In genomic region chr14:76125506-76125905, GRCh38 we compare ENCODE assay signal across 20 cellular contexts. TPM values are rescaled to one million over a fixed set of nuclear protein-coding genes. Genes with fewer than 3 reads are reported as not detected.
DNase-seq lines count a peak whose midpoint lies in the region; ATAC-seq, FAIRE-seq and TF ChIP-seq lines count a peak whose summit lies in the region.
"Had no signal": no experiment of that assay in that cellular context is flagged by ENCODE, and none has a peak within 500 bp of the region (broad histone marks: within the 10 kb centered on the region; RNA-seq: fewer than 3 reads in every experiment).

No MANE protein-coding gene starts in this region.

- H3K27ac ChIP-seq in RWPE2 (ENCODE audit: poor library complexity, severe bottlenecking) (no peak overlapping the region), K562 (ENCODE audit: extremely low read depth, low read depth, low read length) (no peak overlapping the region), upper lobe of right lung (no peak overlapping the region), vagina (no peak overlapping the region)
- H3K27ac ChIP-seq: BLaER1, C4-2B, GM23248 had no signal

- no TSS peak for BruUV-seq in K562 (replicated peaks; lab: Mats Ljungman, UMichigan)

- in situ Hi-C loops in K562 (cut with MboI): no loop called here

- H3K27me3 ChIP-seq in RWPE2 (ENCODE audit: insufficient read depth, poor library complexity, severe bottlenecking) (peaks cover 11% of the 10 kb centered on the region), K562 (ENCODE audit: control insufficient read depth in 2 of 2, insufficient read depth in 2 of 2, low read length in 2 of 2) (peaks cover 5 to 17% of the 10 kb centered on the region in 2 experiments; a peak in 3 of 5 replicates), upper lobe of right lung (peaks cover 16% of the 10 kb centered on the region), vagina (no peaks in the 10 kb centered on the region)
- H3K27me3 ChIP-seq: BLaER1 had no signal

- peaks cover 38% of the 10 kb centered on the region for H3K27me3 Mint-ChIP-seq in nephron progenitor cell (ENCODE audit: low read depth, poor library complexity)

- no peak for TF ChIP-seq CTCF in RWPE2 (IDR thresholded peaks at IDR 0.05; ENCODE audit: poor library complexity, severe bottlenecking)
- no peak for TF ChIP-seq CTCF in K562 (IDR thresholded peaks at IDR 0.05 in 2 of 3, conservative IDR thresholded peaks at IDR 0.05 in 1 of 3; ENCODE audit: insufficient read depth in 2 of 3, low read depth in 1 of 3, low read length in 3 of 3)
- no peak for TF ChIP-seq CTCF in nephron progenitor cell (IDR thresholded peaks at IDR 0.05)
- no peak for TF ChIP-seq CTCF in upper lobe of right lung (IDR thresholded peaks at IDR 0.05)
- no peak for TF ChIP-seq CTCF in vagina (IDR thresholded peaks at IDR 0.05)

- H3K4me3 Mint-ChIP-seq in nephron progenitor cell: peak overlapping the region; percentile 1
- H3K4me3 Mint-ChIP-seq: CD4-positive, CD25-positive, alpha-beta regulatory T cell; CD8-positive, alpha-beta T cell had no signal

- no peaks in the 10 kb centered on the region for H3K9me1 ChIP-seq in K562 (ENCODE audit: control insufficient read depth, insufficient read depth, low read length)

- no peak for TF ChIP-seq POLR2A in K562 (conservative IDR thresholded peaks at IDR 0.05)
- TF ChIP-seq POLR2A in vagina (IDR thresholded peaks at IDR 0.05): no peak

- H4K20me1 ChIP-seq in K562 (replicated peaks; ENCODE audit: control insufficient read depth, insufficient read depth, low read length): no peaks in the 10 kb centered on the region; the same call in 1 of the 2 replicates

- no peaks in the 10 kb centered on the region for H3K36me3 ChIP-seq in RWPE2 (ENCODE audit: low read depth)
- no peaks in the 10 kb centered on the region for H3K36me3 ChIP-seq in K562 (ENCODE audit: control insufficient read depth, insufficient read depth, low read length)
- no peaks in the 10 kb centered on the region for H3K36me3 ChIP-seq in upper lobe of right lung
- no peaks in the 10 kb centered on the region for H3K36me3 ChIP-seq in vagina
- H3K36me3 ChIP-seq: BLaER1 had no signal

- H3K4me1 Mint-ChIP-seq in nephron progenitor cell: peaks cover 31% of the 10 kb centered on the region
- H3K4me1 Mint-ChIP-seq: CD4-positive, CD25-positive, alpha-beta regulatory T cell had no signal

- CTCF ChIA-PET in K562 (lab: Yijun Ruan, JAX; ENCODE audit: low intra/inter-chr PET ratio): no interaction called here

- no peak for FAIRE-seq in K562 (lab: Jason Lieb, UNC)
- FAIRE-seq: G401.6, GM12892, H1 had no signal

- H3K4me1 ChIP-seq in RWPE2 (ENCODE audit: insufficient read depth, poor library complexity, severe bottlenecking) (no peaks in the 10 kb centered on the region), K562 (replicated peaks in 1 of 2; ENCODE audit: control insufficient read depth in 2 of 2, insufficient read depth in 2 of 2, low read length in 2 of 2) (no peaks in the 10 kb centered on the region; a peak in 1 of 5 replicates), upper lobe of right lung (no peaks in the 10 kb centered on the region), vagina (no peaks in the 10 kb centered on the region)
- H3K4me1 ChIP-seq: BLaER1, Caco-2 had no signal

- no peaks in the 10 kb centered on the region for H3K9me3 Mint-ChIP-seq in nephron progenitor cell
- H3K9me3 Mint-ChIP-seq: CD8-positive, alpha-beta T cell had no signal

- no peak for TF ChIP-seq EP300 in K562 (IDR thresholded peaks at IDR 0.05; ENCODE audit: low read length)

- 18% methylated on average over 6 of the region's 8 CpGs for WGBS in K562 (ENCODE audit: insufficient coverage, low coverage, missing lambda C conversion rate)

- intact Hi-C loops in K562 (cut with micrococcal nuclease) (no loop called here), upper lobe of right lung (cut with DNase I) (no loop called here), vagina (cut with DNase I) (no loop called here)

- ATAC-seq in RWPE2 (ENCODE audit: low read depth) (no peak), K562 (no peak), upper lobe of right lung (no peak)
- ATAC-seq: CD8-positive, alpha-beta T cell had no signal

- no peaks in the 10 kb centered on the region for H3K36me3 Mint-ChIP-seq in nephron progenitor cell (ENCODE audit: low read depth)
- H3K36me3 Mint-ChIP-seq: CD4-positive, CD25-positive, alpha-beta regulatory T cell; CD8-positive, alpha-beta T cell had no signal

- H3K4me3 ChIP-seq in RWPE2 (ENCODE audit: severe bottlenecking): no peak overlapping the region
- no peak overlapping the region for H3K4me3 ChIP-seq in K562
- no peak overlapping the region for H3K4me3 ChIP-seq in upper lobe of right lung
- H3K4me3 ChIP-seq in vagina: no peak overlapping the region
- H3K4me3 ChIP-seq: BLaER1, GM23248 had no signal

- no peak overlapping the region for H3K4me2 ChIP-seq in K562 (ENCODE audit: insufficient read depth, low read length)
- H3K4me2 ChIP-seq: BLaER1 had no signal

- peak; percentile 16 for DNase-seq in RWPE2 (ENCODE audit: low spot score)
- no peak for DNase-seq in K562 (ENCODE audit: extremely low read depth in 1 of 4, low spot score in 3 of 4)
- DNase-seq in nephron progenitor cell: peak; percentile 43
- DNase-seq in upper lobe of right lung: peak; percentile 36
- no peak for DNase-seq in vagina (ENCODE audit: extremely low spot score in 2 of 2)
- no peak for DNase-seq in central memory CD4-positive, alpha-beta T cell
- DNase-seq in RKO (ENCODE audit: low spot score): no peak
- DNase-seq: Caco-2; CD4-positive, CD25-positive, alpha-beta regulatory T cell; CD8-positive, alpha-beta T cell; DMS153; DND-41; GM23248; H7; HCEC 1CT had no signal

- TF ChIP-seq RAD21 in K562 (CRISPR knock-in tag; conservative IDR thresholded peaks at IDR 0.05 in 1 of 2, IDR thresholded peaks at IDR 0.05 in 1 of 2): no peak

- no peak overlapping the region for H3K27ac Mint-ChIP-seq in nephron progenitor cell
- H3K27ac Mint-ChIP-seq: CD4-positive, CD25-positive, alpha-beta regulatory T cell; CD8-positive, alpha-beta T cell had no signal

- POLR2A ChIA-PET in K562 (lab: Yijun Ruan, JAX): interaction anchor here (0.6 kb wide), 1 partner anchor 131 kb away, joined by 3 read pairs; no protein-coding TSS in a partner anchor

- H3K9me3 ChIP-seq in RWPE2 (ENCODE audit: severe bottlenecking): no peaks in the 10 kb centered on the region
- no peaks in the 10 kb centered on the region for H3K9me3 ChIP-seq in K562 (replicated peaks; ENCODE audit: control insufficient read depth, insufficient read depth, low read depth, low read length)
- no peaks in the 10 kb centered on the region for H3K9me3 ChIP-seq in upper lobe of right lung
- no peaks in the 10 kb centered on the region for H3K9me3 ChIP-seq in vagina
- H3K9me3 ChIP-seq: BLaER1, Caco-2 had no signal

- H3K79me2 ChIP-seq in K562 (ENCODE audit: control insufficient read depth, insufficient read depth, low read length): no peaks in the 10 kb centered on the region

- H2AFZ ChIP-seq in K562 (ENCODE audit: low read depth, low read length): no peak overlapping the region
- H2AFZ ChIP-seq: GM23248 had no signal

- H3K9ac ChIP-seq in K562 (ENCODE audit: insufficient read depth in 1 of 2, low read depth in 2 of 2, low read length in 2 of 2): no peak overlapping the region
- H3K9ac ChIP-seq: BLaER1, GM23248 had no signal

TF ChIP-seq in K562, 482 proteins besides CTCF, POLR2A, EP300 and RAD21 (continues in another document):
- TF ChIP-seq PBX2 (CRISPR knock-in tag; IDR thresholded peaks at IDR 0.05; ENCODE audit: low read depth) (no peak), PBX2 (tag; conservative IDR thresholded peaks at IDR 0.05; ENCODE audit: low read depth) (peak; percentile 83), NR2C2 (CRISPR knock-in tag; IDR thresholded peaks at IDR 0.05) (no peak), NR2C2 (tag; IDR thresholded peaks at IDR 0.05) (peak; percentile 28; the same call in 1 of the 2 replicates)

RNA-seq across cellular contexts. Expression of gene GPATCH2L, which starts 26.2 kb away (rescaled TPM):
- 105 and 137 TPM in 2 replicates for total RNA-seq in K562 (2011; cell fraction: chromatin; rRNA removed; ENCODE audit: low replicate concordance)
- 40.7 and 48.0 TPM in 2 replicates for total RNA-seq in K562 (2011; cell fraction: nucleolus; rRNA removed)
- 81.2 and 120 TPM in 2 replicates for total RNA-seq in K562 (2011; cell fraction: nucleoplasm; rRNA removed)
- total RNA-seq in K562 (2014; rRNA removed) (16.4 and 18.3 TPM in 2 replicates), K562 (2014; rRNA removed; fragmentation: Illumina TruSeq; extraction: Trizol) (22.9 and 27.6 TPM in 2 replicates), K562 (2015; rRNA removed; fragmentation: Illumina TruSeq; extraction: Trizol) (20.0 and 20.7 TPM in 2 replicates), K562 (2021) (30.7 and 32.8 TPM in 2 replicates), upper lobe of right lung (46.5 TPM), vagina (34.6 TPM)
- polyA plus RNA-seq in K562 (2011; rRNA removed) (36.2 and 39.6 TPM in 2 replicates), K562 (2014; fragmentation: Illumina TruSeq; extraction: Trizol) (20.2 and 20.9 TPM in 2 replicates), K562 (2014; fragmentation: Nextera tagmentation; extraction: Ambion mirVana) (10 to 100 TPM; 13.1 to 19.1 TPM), K562 (2014; rRNA removed) (15.2 and 17.7 TPM in 2 replicates)
- polyA plus RNA-seq in K562 (2011; cell fraction: cytosol; rRNA removed): 14.8 and 23.2 TPM in 2 replicates
- 101 and 106 TPM in 2 replicates for polyA plus RNA-seq in K562 (2011; cell fraction: nucleus; rRNA removed)
- 15.6 and 17.7 TPM in 2 replicates for polyA plus RNA-seq in K562 (2012)
- polyA minus RNA-seq in K562 (2011; rRNA and poly(A)+ RNA removed): 71.2 and 73.2 TPM in 2 replicates
- 16.9 and 20.9 TPM in 2 replicates for polyA minus RNA-seq in K562 (2011; cell fraction: cytosol; rRNA and poly(A)+ RNA removed)
- polyA minus RNA-seq in K562 (2011; cell fraction: nucleus; rRNA and poly(A)+ RNA removed): 81.6 and 117 TPM in 2 replicates

Comparison
In these comparisons a context has a peak if more than half of its experiments do, and no peak if none do; other contexts are left out.
1. DNase-seq: peak in RWPE2 (single experiment), nephron progenitor cell (single experiment) and upper lobe of right lung (single experiment); none in K562 (0 of 4), vagina (0 of 2), central memory CD4-positive, alpha-beta T cell (single experiment) and RKO (single experiment).